8 cellular contexts compared by ENCODE assay signal in the genomic region with DNA sequence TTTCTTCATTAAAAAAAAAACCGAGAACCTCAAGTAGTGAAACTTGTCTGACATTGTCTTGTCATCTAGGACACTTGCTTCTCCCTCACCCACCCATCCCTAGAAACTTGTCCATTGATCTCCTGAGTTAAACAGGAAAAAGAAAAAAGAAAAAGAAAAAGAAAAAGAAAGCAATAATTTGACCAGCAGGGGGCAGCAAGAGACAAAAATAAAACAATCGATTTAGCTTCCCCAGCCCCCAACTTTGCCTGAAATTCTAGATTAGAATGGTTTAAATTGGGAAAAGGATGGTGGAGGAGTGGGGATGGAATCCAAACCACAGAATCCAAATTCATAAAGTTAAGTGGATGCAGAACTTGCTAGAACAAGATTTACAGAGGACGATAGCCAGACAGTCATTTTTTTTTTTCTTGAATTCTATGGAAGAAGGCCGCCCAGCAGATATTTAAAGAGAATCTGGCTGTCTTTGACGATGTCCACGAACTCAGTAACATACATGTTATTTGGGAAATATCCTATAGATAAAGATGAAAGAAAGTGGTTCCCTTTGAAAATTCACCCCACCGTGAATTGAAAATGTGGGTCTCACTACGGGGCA.
A peak's percentile ranks its signal among the peaks of the same experiment; 100 is the strongest.
DNase-seq lines count a peak whose midpoint lies in the region; ATAC-seq, FAIRE-seq and TF ChIP-seq lines count a peak whose summit lies in the region.

No MANE protein-coding gene starts in this region.

- H3K36me3 Mint-ChIP-seq in CD8-positive, alpha-beta T cell, result no peaks in the 10 kb centered on the region

- H3K4me1 ChIP-seq in CD8-positive, alpha-beta T cell (ENCODE audit: insufficient read depth, low read length), result no peaks in the 10 kb centered on the region
- no peaks in the 10 kb centered on the region for H3K4me1 ChIP-seq in GM23248 (ENCODE audit: insufficient read depth)

- no peaks in the 10 kb centered on the region for H3K79me2 ChIP-seq in GM23248 (ENCODE audit: insufficient read depth)

- no peaks in the 10 kb centered on the region for H3K27me3 ChIP-seq in CD8-positive, alpha-beta T cell (ENCODE audit: insufficient read depth, low read length)
- H3K27me3 ChIP-seq in GM23248 (replicated peaks; ENCODE audit: insufficient read depth), result peaks cover 21% of the 10 kb centered on the region
- no peaks in the 10 kb centered on the region for H3K27me3 ChIP-seq in bronchial epithelial cell (ENCODE audit: control insufficient read depth, insufficient read depth, low read length)

- H3K4me3 Mint-ChIP-seq in CD8-positive, alpha-beta T cell, result no peak overlapping the region

- H3K9me3 ChIP-seq in CD8-positive, alpha-beta T cell (ENCODE audit: low read length), result no peaks in the 10 kb centered on the region
- H3K9me3 ChIP-seq in GM23248 (ENCODE audit: low read depth), result no peaks in the 10 kb centered on the region

- no peaks in the 10 kb centered on the region for H3F3A ChIP-seq in GM23248 (ENCODE audit: insufficient read depth)

- H3K27ac Mint-ChIP-seq in CD8-positive, alpha-beta T cell, result no peak overlapping the region

- peak; percentile 71 for TF ChIP-seq CTCF in CD8-positive, alpha-beta T cell (IDR thresholded peaks at IDR 0.05)
- peak; percentile 47 for TF ChIP-seq CTCF in bronchial epithelial cell (IDR thresholded peaks at IDR 0.05; ENCODE audit: insufficient read depth, low read length, severe bottlenecking)

- no peak overlapping the region for H3K9ac ChIP-seq in GM23248

- intact Hi-C loops in CD8-positive, alpha-beta T cell (cut with DNase I, micrococcal nuclease), result loop anchor here (1.0 to 10.0 kb wide), 6 partner anchors 289 to 1857 kb away; no protein-coding TSS in a partner anchor

- POLR2A ChIA-PET in CD8-positive, alpha-beta T cell (lab: Charles Lee), result no interaction called here

- no peaks in the 10 kb centered on the region for H3K4me1 Mint-ChIP-seq in CD8-positive, alpha-beta T cell (ENCODE audit: low read depth)

- no peak for DNase-seq in CD8-positive, alpha-beta T cell
- peak; percentile 73 for DNase-seq in GM23248
- DNase-seq in NCI-H748 treated with DMSO at 0.1 percent for 48 hours (lab: John Stamatoyannopoulos, UW), result peak; percentile 56
- DNase-seq in bronchial epithelial cell (ENCODE audit: low read depth), result peak; percentile 34
- peak; percentile 45 to 74 for DNase-seq in lung microvascular endothelial cell (ENCODE audit: low read depth in 2 of 2)
- no peak for DNase-seq in stimulated activated naive CD4-positive, alpha-beta T cell treated with Interleukin-2 at 50 U/mL for 16 hours (lab: John Stamatoyannopoulos, UW)
- DNase-seq in T1000 (lab: John Stamatoyannopoulos, UW), result no peak

- no peaks in the 10 kb centered on the region for H3K9me3 Mint-ChIP-seq in CD8-positive, alpha-beta T cell

- H3K9me2 ChIP-seq in GM23248 (ENCODE audit: insufficient read depth), result no peaks in the 10 kb centered on the region

- no peak overlapping the region for H2AFZ ChIP-seq in GM23248

- WGBS in GM23248 (ENCODE audit: low coverage in 1 of 2, low lambda C conversion rate in 2 of 2, missing lambda C conversion rate in 2 of 2), 2 experiments, result 34 to 36% methylated on average over 8 of the region's 8 CpGs

- ATAC-seq in CD8-positive, alpha-beta T cell, result no peak
- no peak for ATAC-seq in GM21529 (IDR thresholded peaks at IDR 0.05; ENCODE audit: unreplicated experiment)

- H4K20me1 ChIP-seq in GM23248 (ENCODE audit: insufficient read depth), result no peaks in the 10 kb centered on the region

- H3K4me2 ChIP-seq in GM23248 (ENCODE audit: unreplicated experiment), result no peak overlapping the region

- no peak overlapping the region for H3K27ac ChIP-seq in CD8-positive, alpha-beta T cell (ENCODE audit: low read depth, low read length)
- no peak overlapping the region for H3K27ac ChIP-seq in GM23248

- in situ Hi-C loops in GM23248 (cut with MboI), result loop anchor here (10.0 to 25.0 kb wide), 2 partner anchors 264 to 609 kb away; no protein-coding TSS in a partner anchor

- peaks cover 7% of the 10 kb centered on the region for H3K27me3 Mint-ChIP-seq in CD8-positive, alpha-beta T cell (ENCODE audit: low read depth)

- H3K36me3 ChIP-seq in CD8-positive, alpha-beta T cell (ENCODE audit: insufficient read depth, low read length), result no peaks in the 10 kb centered on the region
- no peaks in the 10 kb centered on the region for H3K36me3 ChIP-seq in GM23248 (ENCODE audit: low read depth)
- no peaks in the 10 kb centered on the region for H3K36me3 ChIP-seq in bronchial epithelial cell (ENCODE audit: control insufficient read depth, insufficient read depth, low read length)

- no peak for FAIRE-seq in bronchial epithelial cell (lab: Jason Lieb, UNC)

- CTCF ChIA-PET in CD8-positive, alpha-beta T cell (lab: Charles Lee), result interaction anchor here (0.7 to 3.3 kb wide), 8 partner anchors 21 to 1858 kb away, joined by 3 to 18 read pairs (median 4); no protein-coding TSS in a partner anchor

- H3K4me3 ChIP-seq in CD8-positive, alpha-beta T cell (ENCODE audit: low read depth, low read length), result no peak overlapping the region
- no peak overlapping the region for H3K4me3 ChIP-seq in GM23248
- H3K4me3 ChIP-seq in bronchial epithelial cell (ENCODE audit: low read depth, low read length), result no peak overlapping the region

Comparison
In these comparisons a context has a peak if more than half of its experiments do, and no peak if none do; other contexts are left out.
1. DNase-seq: peak in GM23248 (single experiment), NCI-H748 treated with DMSO at 0.1 percent for 48 hours (single experiment), bronchial epithelial cell (single experiment) and lung microvascular endothelial cell (2 of 2); none in CD8-positive, alpha-beta T cell (0 of 7), stimulated activated naive CD4-positive, alpha-beta T cell treated with Interleukin-2 at 50 U/mL for 16 hours (single experiment) and T1000 (single experiment).